ENCODE assay signal across 8 cellular contexts in genomic region chr7:116524609-116525297, GRCh38. TPM values are rescaled to one million over a fixed set of nuclear protein-coding genes. Genes with fewer than 3 reads are reported as not detected.
DNase-seq lines count a peak whose midpoint lies in the region; ATAC-seq lines count a peak whose summit lies in the region.

Gene CAV1, plus strand, starts transcription at chr7:116525036. Its CDS starts 27 bp downstream, at chr7:116525063.

- H3K4me1 Mint-ChIP-seq in T-helper 17 cell, result peaks cover 21% of the 10 kb centered on the region

- intact Hi-C loops in sciatic nerve (cut with DNase I), result loop anchor here (10.0 kb wide), 1 partner anchor 60 kb away; no protein-coding TSS in a partner anchor

- peak within 1 kb of the TSS; percentile 27 for H3K27ac ChIP-seq in caudate nucleus (ENCODE audit: low read depth, low read length)

- H3K27ac Mint-ChIP-seq in T-helper 17 cell, result peak within 1 kb of the TSS; percentile 63

- in situ Hi-C loops in Caki2 (cut with HindIII; ENCODE audit: low pct_unique_long_range_greater_than_20kb, low sequenced_read_pairs), result no loop called here

- peak; percentile 93 for DNase-seq in Caki2 (ENCODE audit: low read depth)
- DNase-seq in T-helper 17 cell, result peak in 1 of 3 donors; percentile 22
- peak in 28 of 61 donors; percentile 9 to 69 (median 32) for DNase-seq in caudate nucleus (lab: John Stamatoyannopoulos, UW)
- peak; percentile 65 for DNase-seq in iPS-NIHi11 (ENCODE audit: low spot score)
- peak; percentile 88 for DNase-seq in sciatic nerve (ENCODE audit: low spot score)
- no peak for DNase-seq in OCI-M2 (lab: John Stamatoyannopoulos, UW; ENCODE audit: unreplicated experiment)
- no peak for DNase-seq in DMS79 (lab: John Stamatoyannopoulos, UW)

- peaks cover 70% of the 10 kb centered on the region for H3K27me3 Mint-ChIP-seq in T-helper 17 cell

- ATAC-seq in HG02759 (IDR thresholded peaks at IDR 0.05; ENCODE audit: unreplicated experiment), result peak; percentile 34
- peak; percentile 45 for ATAC-seq in T-helper 17 cell
- ATAC-seq in sciatic nerve, result peak; percentile 90

- no peaks in the 10 kb centered on the region for H3K9me3 ChIP-seq in T-helper 17 cell (ENCODE audit: control insufficient read depth, low read length, poor library complexity, severe bottlenecking)

- no peaks in the 10 kb centered on the region for H3K36me3 Mint-ChIP-seq in T-helper 17 cell (ENCODE audit: low read depth)

- peak within 1 kb of the TSS; percentile 91 for H3K4me3 Mint-ChIP-seq in T-helper 17 cell

RNA-seq across cellular contexts. Expression of gene CAV1, which starts in this region (rescaled TPM):
- 141 and 160 TPM in 2 replicates for total RNA-seq in Caki2 (2014; rRNA removed; shearing (Covaris generic); ENCODE audit: low replicate concordance)
- total RNA-seq in T-helper 17 cell (under 1 TPM; 0.30 to 0.57 TPM), sciatic nerve (353 TPM)

Comparison
In these comparisons a context has a peak if more than half of its experiments do, and no peak if none do; other contexts are left out.
1. RNA of gene CAV1 (total RNA-seq): 353 TPM in sciatic nerve (single experiment) and 141 to 160 TPM in Caki2; 0.30 to 0.57 TPM in T-helper 17 cell; every median in the first group is over 10 times any median in the second.
2. Peak in ATAC-seq in T-helper 17 cell; RNA of the gene not detected or under 1 TPM.
3. DNase-seq: peak in Caki2 (single experiment), iPS-NIHi11 (single experiment) and sciatic nerve (single experiment); none in OCI-M2 (single experiment) and DMS79 (single experiment).
4. ATAC-seq: peak in every context shown above with its lines; median percentile 90 in sciatic nerve; 45 in T-helper 17 cell; 34 in HG02759.